1 cellular context compared by ENCODE assay signal in genomic region chr17:78227455-78227916, GRCh38.
TF ChIP-seq lines count a peak whose summit lies in the region.

No MANE protein-coding gene starts in this region.

TF ChIP-seq in K562, 482 proteins besides CTCF, POLR2A, EP300 and RAD21:
- TF ChIP-seq TFAP4 (CRISPR knock-in tag; IDR thresholded peaks at IDR 0.05; ENCODE audit: borderline replicate concordance), result peak; percentile 49; the same call in 1 of the 2 replicates
- TF ChIP-seq ATF3 (IDR thresholded peaks at IDR 0.05), result 0 out of 2 replicates have a peak, but pooled peaks have one; percentile 41
- TF ChIP-seq ATF3 (CRISPR knock-in tag; conservative IDR thresholded peaks at IDR 0.05), result no peak
- no peak for TF ChIP-seq HDGF (IDR thresholded peaks at IDR 0.05)
- no peak for TF ChIP-seq POU5F1 (IDR thresholded peaks at IDR 0.05; ENCODE audit: borderline replicate concordance, low read depth, low read length, partially characterized antibody)
- TF ChIP-seq ZNF217 (CRISPR knock-in tag; IDR thresholded peaks at IDR 0.05), result no peak
- 0 out of 2 replicates have a peak, but pooled peaks have one; percentile 10 for TF ChIP-seq CEBPG (CRISPR knock-in tag; IDR thresholded peaks at IDR 0.05)
- TF ChIP-seq CEBPG (tag; conservative IDR thresholded peaks at IDR 0.05 in 1 of 2, IDR thresholded peaks at IDR 0.05 in 1 of 2), result no peak
- TF ChIP-seq ZNF133 (CRISPR knock-in tag; IDR thresholded peaks at IDR 0.05), result no peak
